Comparison of ENCODE assay signal across 15 cellular contexts in the genomic region with DNA sequence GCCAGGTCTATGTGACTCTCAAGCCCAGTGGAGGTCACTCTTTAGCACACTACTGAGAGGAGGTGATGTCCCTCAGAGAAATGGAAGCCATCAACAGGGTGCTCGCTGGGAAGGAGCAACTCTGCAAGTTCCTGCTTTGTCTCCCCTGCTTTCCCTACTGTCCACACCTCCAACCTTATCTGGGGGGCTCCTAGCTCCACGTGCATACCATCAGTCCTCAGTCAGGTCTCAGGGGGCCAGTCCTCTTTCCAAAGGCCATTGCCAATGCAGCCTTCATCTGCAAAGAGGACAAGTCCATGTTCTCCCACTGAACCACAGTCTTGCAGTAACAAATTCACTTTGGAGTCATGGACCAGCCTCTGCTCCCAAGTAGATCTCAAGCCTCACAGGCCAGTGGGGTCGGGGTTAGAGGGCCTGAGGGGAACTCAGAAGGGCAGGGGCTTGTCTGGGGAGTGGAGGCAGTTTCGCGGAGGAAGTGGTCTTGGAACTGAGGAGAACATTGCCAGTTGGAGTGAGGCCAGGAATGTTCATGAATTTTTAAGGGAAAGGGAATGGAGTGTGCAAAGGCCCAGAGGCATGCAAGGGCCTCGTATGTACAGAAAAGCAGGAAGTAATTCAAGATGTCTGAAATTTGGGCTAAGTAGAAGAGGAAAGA. TPM values are rescaled to one million over a fixed set of nuclear protein-coding genes. Genes with fewer than 3 reads are reported as not detected.
DNase-seq lines count a peak whose midpoint lies in the region; ATAC-seq and TF ChIP-seq lines count a peak whose summit lies in the region.
"Had no signal": no experiment of that assay in that cellular context is flagged by ENCODE, and none has a peak within 500 bp of the region (broad histone marks: within the 10 kb centered on the region; RNA-seq: fewer than 3 reads in every experiment).

No MANE protein-coding gene starts in this region.

- H3K9me3 ChIP-seq in HEK293 (ENCODE audit: control insufficient read depth, insufficient read depth, low read depth, low read length) (no peaks in the 10 kb centered on the region), ascending aorta (no peaks in the 10 kb centered on the region), lung (ENCODE audit: control insufficient read depth in 2 of 2, insufficient read depth in 1 of 2, low read length in 1 of 2) (peaks cover 0 to 6% of the 10 kb centered on the region in 2 donors)
- H3K9me3 ChIP-seq: colonic mucosa, lower lobe of right lung had no signal

- no peak for DNase-seq in ascending aorta (ENCODE audit: low spot score in 2 of 2)
- no peak for DNase-seq in lung (ENCODE audit: low spot score)
- no peak for DNase-seq in stimulated activated effector memory CD8-positive, alpha-beta T cell treated with anti-CD3 and anti-CD28 coated beads, Interleukin-12 subunit alpha, Interleukin-12 subunit beta, amount 100 ng/mL, for 72 hours (ENCODE audit: low spot score in 2 of 2)
- no peak for DNase-seq in activated naive CD4-positive, alpha-beta T cell treated with anti-CD3 and anti-CD28 coated beads for 36 hours
- DNase-seq in NCI-H774 (lab: John Stamatoyannopoulos, UW) = no peak
- DNase-seq: activated CD4-positive, CD25-positive, alpha-beta regulatory T cell; activated naive CD8-positive, alpha-beta T cell treated with anti-CD3 and anti-CD28 coated beads, Interleukin-2, amount 10 ng/mL, durations not matched to agents 7 days and 5 days; CD8-positive, alpha-beta T cell; colonic mucosa; NCI-H187; NCI-H524 treated with DMSO at 0.1 percent for 48 hours had no signal

- intact Hi-C loops in ascending aorta (cut with DNase I) = loop anchor here (5.0 kb wide), 1 partner anchor 60 kb away; no protein-coding TSS in a partner anchor
- intact Hi-C loops in activated naive CD4-positive, alpha-beta T cell treated with anti-CD3 and anti-CD28 coated beads for 36 hours (cut with micrococcal nuclease) = no loop called here

- H3K36me3 ChIP-seq in HEK293 (ENCODE audit: control insufficient read depth in 2 of 2, insufficient read depth in 1 of 2, low read length in 2 of 2) = no peaks in the 10 kb centered on the region
- H3K36me3 ChIP-seq in ascending aorta = no peaks in the 10 kb centered on the region
- H3K36me3 ChIP-seq in lung (ENCODE audit: control insufficient read depth in 2 of 2, insufficient read depth in 2 of 2, low read length in 2 of 2) = no peaks in the 10 kb centered on the region
- H3K36me3 ChIP-seq: colonic mucosa, lower lobe of right lung had no signal

- WGBS in lung, 2 donors = 69 to 79% methylated on average over 6 of the region's 6 CpGs

- ATAC-seq in lung (ENCODE audit: insufficient read depth, low FRiP score) (no peak), GM19455 (IDR thresholded peaks at IDR 0.05; ENCODE audit: unreplicated experiment) (no peak)
- ATAC-seq in stimulated activated effector memory CD8-positive, alpha-beta T cell treated with anti-CD3 and anti-CD28 coated beads, Interleukin-12 subunit alpha, Interleukin-12 subunit beta, amount 100 ng/mL, for 72 hours = no peak
- ATAC-seq: CD8-positive, alpha-beta T cell had no signal

- no peak overlapping the region for H3K4me3 Mint-ChIP-seq in stimulated activated effector memory CD8-positive, alpha-beta T cell treated with anti-CD3 and anti-CD28 coated beads, Interleukin-12 subunit alpha, Interleukin-12 subunit beta, amount 100 ng/mL, for 72 hours
- no peak overlapping the region for H3K4me3 Mint-ChIP-seq in activated naive CD4-positive, alpha-beta T cell treated with anti-CD3 and anti-CD28 coated beads for 36 hours
- H3K4me3 Mint-ChIP-seq: activated naive CD8-positive, alpha-beta T cell treated with anti-CD3 and anti-CD28 coated beads, Interleukin-2, amount 10 ng/mL, durations not matched to agents 7 days and 5 days had no signal

- peaks cover 4% of the 10 kb centered on the region for H3K27me3 Mint-ChIP-seq in activated naive CD4-positive, alpha-beta T cell treated with anti-CD3 and anti-CD28 coated beads for 36 hours (ENCODE audit: low read depth)

- H3K4me3 ChIP-seq in HEK293 (ENCODE audit: low read depth, low read length) (no peak overlapping the region), ascending aorta (no peak overlapping the region), lung (no peak overlapping the region)
- H3K4me3 ChIP-seq: colonic mucosa, lower lobe of right lung had no signal

- H3K4me1 ChIP-seq in HEK293 (ENCODE audit: control insufficient read depth, insufficient read depth, low read length) = peaks cover 6% of the 10 kb centered on the region; the same call in 1 of the 2 replicates
- H3K4me1 ChIP-seq in ascending aorta = peaks cover 4 to 20% of the 10 kb centered on the region in 2 donors
- peaks cover 0 to 22% of the 10 kb centered on the region in 2 donors for H3K4me1 ChIP-seq in lung (ENCODE audit: control insufficient read depth in 2 of 2, insufficient read depth in 2 of 2, low read length in 2 of 2)
- H3K4me1 ChIP-seq: colonic mucosa had no signal

- H3K4me1 Mint-ChIP-seq in stimulated activated effector memory CD8-positive, alpha-beta T cell treated with anti-CD3 and anti-CD28 coated beads, Interleukin-12 subunit alpha, Interleukin-12 subunit beta, amount 100 ng/mL, for 72 hours = peaks cover 53% of the 10 kb centered on the region
- peaks cover 9% of the 10 kb centered on the region for H3K4me1 Mint-ChIP-seq in activated naive CD4-positive, alpha-beta T cell treated with anti-CD3 and anti-CD28 coated beads for 36 hours (ENCODE audit: low read depth)

- H3K27ac ChIP-seq in HEK293 (ENCODE audit: extremely low read depth, low read depth, low read length) (no peak overlapping the region), ascending aorta (peak overlapping the region; percentile 77 to 81), lung (ENCODE audit: low read depth in 1 of 2, low read length in 1 of 2) (peak overlapping the region; percentile 58 to 76)
- H3K27ac ChIP-seq: colonic mucosa had no signal

- CTCF ChIA-PET in HEK293 (lab: Yijun Ruan, JAX) = interaction anchor here (1.3 to 7.5 kb wide), 3 partner anchors 101 to 122 kb away, joined by 9 to 118 read pairs (median 74); no protein-coding TSS in a partner anchor
- CTCF ChIA-PET in activated naive CD4-positive, alpha-beta T cell treated with anti-CD3 and anti-CD28 coated beads for 36 hours (lab: Charles Lee) = interaction anchor here (1.1 kb wide), 1 partner anchor 105 kb away, joined by 3 read pairs; no protein-coding TSS in a partner anchor

- H3K27me3 ChIP-seq in ascending aorta = no peaks in the 10 kb centered on the region
- H3K27me3 ChIP-seq in lung (ENCODE audit: control insufficient read depth, insufficient read depth) = no peaks in the 10 kb centered on the region
- H3K27me3 ChIP-seq: colonic mucosa had no signal

- TF ChIP-seq CTCF in HEK293 (tag by site-specific recombination; IDR thresholded peaks at IDR 0.05) (no peak), ascending aorta (IDR thresholded peaks at IDR 0.05) (no peak), lung (IDR thresholded peaks at IDR 0.05; ENCODE audit: control extremely low read depth, extremely low read depth) (no peak)

- no peaks in the 10 kb centered on the region for H3K36me3 Mint-ChIP-seq in stimulated activated effector memory CD8-positive, alpha-beta T cell treated with anti-CD3 and anti-CD28 coated beads, Interleukin-12 subunit alpha, Interleukin-12 subunit beta, amount 100 ng/mL, for 72 hours
- no peaks in the 10 kb centered on the region for H3K36me3 Mint-ChIP-seq in activated naive CD4-positive, alpha-beta T cell treated with anti-CD3 and anti-CD28 coated beads for 36 hours (ENCODE audit: low read depth)
- H3K36me3 Mint-ChIP-seq: activated naive CD8-positive, alpha-beta T cell treated with anti-CD3 and anti-CD28 coated beads, Interleukin-2, amount 10 ng/mL, durations not matched to agents 7 days and 5 days; CD8-positive, alpha-beta T cell had no signal

- POLR2A ChIA-PET in HEK293 (lab: Yijun Ruan, JAX) = no interaction called here

- peak overlapping the region; percentile 58 for H3K27ac Mint-ChIP-seq in stimulated activated effector memory CD8-positive, alpha-beta T cell treated with anti-CD3 and anti-CD28 coated beads, Interleukin-12 subunit alpha, Interleukin-12 subunit beta, amount 100 ng/mL, for 72 hours
- no peak overlapping the region for H3K27ac Mint-ChIP-seq in activated naive CD4-positive, alpha-beta T cell treated with anti-CD3 and anti-CD28 coated beads for 36 hours
- H3K27ac Mint-ChIP-seq: activated naive CD8-positive, alpha-beta T cell treated with anti-CD3 and anti-CD28 coated beads, Interleukin-2, amount 10 ng/mL, durations not matched to agents 7 days and 5 days had no signal

- H3K9me3 Mint-ChIP-seq in stimulated activated effector memory CD8-positive, alpha-beta T cell treated with anti-CD3 and anti-CD28 coated beads, Interleukin-12 subunit alpha, Interleukin-12 subunit beta, amount 100 ng/mL, for 72 hours = no peaks in the 10 kb centered on the region
- H3K9me3 Mint-ChIP-seq in activated naive CD4-positive, alpha-beta T cell treated with anti-CD3 and anti-CD28 coated beads for 36 hours = no peaks in the 10 kb centered on the region
- H3K9me3 Mint-ChIP-seq: activated naive CD8-positive, alpha-beta T cell treated with anti-CD3 and anti-CD28 coated beads, Interleukin-2, amount 10 ng/mL, durations not matched to agents 7 days and 5 days; CD8-positive, alpha-beta T cell had no signal

TF ChIP-seq in HEK293, 187 proteins besides CTCF, POLR2A, EP300 and RAD21 (continues in another document):
- no peak for TF ChIP-seq ZNF146 (tag by site-specific recombination; IDR thresholded peaks at IDR 0.05)

RNA-seq across cellular contexts. Expression of a gene that starts 9.0 kb away (rescaled TPM):
- total RNA-seq in ascending aorta = 17.1 TPM
- 1 to 10 TPM; 7.3 to 8.3 TPM for total RNA-seq in lung
- polyA plus RNA-seq in lung = 1 to 10 TPM; 2.8 to 3.8 TPM
- under 1 TPM; 0.10 TPM for total RNA-seq in activated naive CD4-positive, alpha-beta T cell treated with anti-CD3 and anti-CD28 coated beads for 36 hours
- total RNA-seq: HT-29 had no signal

RNA-seq across cellular contexts. Expression of a gene that starts 58.8 kb away (rescaled TPM):
- 3.6 TPM for total RNA-seq in ascending aorta
- total RNA-seq in lung = 1 to 10 TPM; 6.7 to 9.4 TPM
- polyA plus RNA-seq in lung = 10 to 100 TPM; 12.9 to 24.5 TPM
- total RNA-seq in activated naive CD4-positive, alpha-beta T cell treated with anti-CD3 and anti-CD28 coated beads for 36 hours = 1 to 10 TPM; 5.6 to 8.0 TPM

Comparison
In these comparisons a context has a peak if more than half of its experiments do, and no peak if none do; other contexts are left out.
1. RNA of a gene that starts 9.0 kb away (total RNA-seq): 17.1 TPM in ascending aorta (single experiment) and 7.3 to 8.3 TPM in lung; 0.10 TPM in activated naive CD4-positive, alpha-beta T cell treated with anti-CD3 and anti-CD28 coated beads for 36 hours; every median in the first group is over 4 times any median in the second.